Comparison of ENCODE assay signal across 14 cellular contexts in the genomic region with DNA sequence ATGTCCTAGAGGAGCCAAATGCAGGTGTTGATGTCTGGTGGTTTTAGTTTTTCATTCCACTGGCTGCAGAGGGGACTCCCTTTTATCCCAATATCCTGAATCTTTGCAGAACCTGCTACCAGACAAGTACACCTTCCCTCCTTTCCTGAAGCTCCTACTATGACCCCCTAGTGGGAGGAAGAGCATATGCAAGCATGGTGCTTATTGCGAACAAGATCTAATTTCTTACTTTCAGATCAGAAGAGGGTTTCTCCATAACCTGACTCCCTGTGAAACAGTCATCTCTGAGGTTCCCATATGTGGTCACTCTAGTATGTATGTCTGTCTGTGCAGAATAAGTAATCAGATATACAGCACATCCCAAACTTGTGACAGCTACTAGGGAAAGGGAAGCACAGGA.
DNase-seq lines count a peak whose midpoint lies in the region; ATAC-seq and TF ChIP-seq lines count a peak whose summit lies in the region.
"Had no signal": no experiment of that assay in that cellular context is flagged by ENCODE, and none has a peak within 500 bp of the region (broad histone marks: within the 10 kb centered on the region; RNA-seq: fewer than 3 reads in every experiment).

No MANE protein-coding gene starts in this region.

- no peaks in the 10 kb centered on the region for H3K4me1 Mint-ChIP-seq in stimulated activated effector memory CD8-positive, alpha-beta T cell treated with anti-CD3 and anti-CD28 coated beads, Interleukin-12 subunit alpha, Interleukin-12 subunit beta, amount 100 ng/mL, for 72 hours
- H3K4me1 Mint-ChIP-seq: natural killer cell had no signal

- dilution Hi-C loops in mammary epithelial cell (cut with HindIII; ENCODE audit: low sequenced_read_pairs) = no loop called here

- H3K4me3 Mint-ChIP-seq in stimulated activated effector memory CD8-positive, alpha-beta T cell treated with anti-CD3 and anti-CD28 coated beads, Interleukin-12 subunit alpha, Interleukin-12 subunit beta, amount 100 ng/mL, for 72 hours = no peak overlapping the region
- H3K4me3 Mint-ChIP-seq: activated T-cell treated with anti-CD3 and anti-CD28 coated beads, Interleukin-2, amount 50 U/mL, for 72 hours; CD4-positive, alpha-beta T cell; natural killer cell had no signal

- H3K9me3 ChIP-seq in left ventricle myocardium inferior (replicated peaks) (no peaks in the 10 kb centered on the region), right atrium auricular region (no peaks in the 10 kb centered on the region), mammary epithelial cell (replicated peaks; ENCODE audit: insufficient read depth, low read length) (no peaks in the 10 kb centered on the region)
- H3K9me3 ChIP-seq: testis had no signal

- no peaks in the 10 kb centered on the region for H3K36me3 Mint-ChIP-seq in stimulated activated effector memory CD8-positive, alpha-beta T cell treated with anti-CD3 and anti-CD28 coated beads, Interleukin-12 subunit alpha, Interleukin-12 subunit beta, amount 100 ng/mL, for 72 hours
- H3K36me3 Mint-ChIP-seq: natural killer cell had no signal

- intact Hi-C loops in left ventricle myocardium inferior (cut with micrococcal nuclease) = no loop called here
- intact Hi-C loops in mammary epithelial cell (cut with micrococcal nuclease) = no loop called here

- peaks cover 23% of the 10 kb centered on the region for H3K36me3 ChIP-seq in left ventricle myocardium inferior
- peaks cover 22% of the 10 kb centered on the region for H3K36me3 ChIP-seq in right atrium auricular region
- H3K36me3 ChIP-seq in mammary epithelial cell (ENCODE audit: insufficient read depth, low read length) = no peaks in the 10 kb centered on the region

- in situ Hi-C loops in mammary epithelial cell (cut with MboI; ENCODE audit: low sequenced_read_pairs in 2 of 2) = no loop called here

- BruUV-seq in mammary epithelial cell (replicated peaks; lab: Mats Ljungman, UMichigan) = no TSS peak

- no peak overlapping the region for H3K9ac ChIP-seq in mammary epithelial cell (ENCODE audit: insufficient read depth, low read length)

- no peaks in the 10 kb centered on the region for H3K27me3 ChIP-seq in left ventricle myocardium inferior (ENCODE audit: low read depth)
- H3K27me3 ChIP-seq in right atrium auricular region = no peaks in the 10 kb centered on the region
- H3K27me3 ChIP-seq in mammary epithelial cell (ENCODE audit: insufficient read depth, low read length) = no peaks in the 10 kb centered on the region
- H3K27me3 ChIP-seq: testis had no signal

- CTCF ChIA-PET in mammary epithelial cell (lab: Charles Lee; ENCODE audit: low non-redundant PET) = interaction anchor here (0.6 kb wide), 1 partner anchor 35 kb away, joined by 21 read pairs; no protein-coding TSS in a partner anchor

- ATAC-seq in stimulated activated effector memory CD8-positive, alpha-beta T cell treated with anti-CD3 and anti-CD28 coated beads, Interleukin-12 subunit alpha, Interleukin-12 subunit beta, amount 100 ng/mL, for 72 hours = peak; percentile 32
- ATAC-seq in omental fat pad (ENCODE audit: low FRiP score) = no peak
- ATAC-seq: activated T-cell treated with anti-CD3 and anti-CD28 coated beads, Interleukin-2, amount 50 U/mL, for 72 hours; natural killer cell had no signal

- no peak overlapping the region for H3K4me2 ChIP-seq in mammary epithelial cell (ENCODE audit: insufficient read depth, low read depth, low read length)

- TF ChIP-seq CTCF in left ventricle myocardium inferior (IDR thresholded peaks at IDR 0.05; ENCODE audit: borderline replicate concordance) (no peak), right atrium auricular region (IDR thresholded peaks at IDR 0.05) (peak in 1 of 2 donors; percentile 20), mammary epithelial cell (conservative IDR thresholded peaks at IDR 0.05 in 1 of 2, IDR thresholded peaks at IDR 0.05 in 1 of 2; ENCODE audit: extremely low read depth in 1 of 2, insufficient read depth in 1 of 2, low read depth in 1 of 2, low read length in 2 of 2) (peak; percentile 39 to 54), omental fat pad (IDR thresholded peaks at IDR 0.05) (no peak)

- H3K9me3 Mint-ChIP-seq in stimulated activated effector memory CD8-positive, alpha-beta T cell treated with anti-CD3 and anti-CD28 coated beads, Interleukin-12 subunit alpha, Interleukin-12 subunit beta, amount 100 ng/mL, for 72 hours = no peaks in the 10 kb centered on the region
- H3K9me3 Mint-ChIP-seq: activated T-cell treated with anti-CD3 and anti-CD28 coated beads, Interleukin-2, amount 50 U/mL, for 72 hours; CD4-positive, alpha-beta T cell; natural killer cell had no signal

- no peak overlapping the region for H3K4me3 ChIP-seq in left ventricle myocardium inferior
- no peak overlapping the region for H3K4me3 ChIP-seq in right atrium auricular region
- no peak overlapping the region for H3K4me3 ChIP-seq in mammary epithelial cell (replicated peaks in 1 of 3; ENCODE audit: insufficient read depth in 1 of 3, low read depth in 2 of 3, low read length in 3 of 3)
- H3K4me3 ChIP-seq: testis had no signal

- no peak overlapping the region for H3K27ac Mint-ChIP-seq in stimulated activated effector memory CD8-positive, alpha-beta T cell treated with anti-CD3 and anti-CD28 coated beads, Interleukin-12 subunit alpha, Interleukin-12 subunit beta, amount 100 ng/mL, for 72 hours
- H3K27ac Mint-ChIP-seq: activated T-cell treated with anti-CD3 and anti-CD28 coated beads, Interleukin-2, amount 50 U/mL, for 72 hours; CD4-positive, alpha-beta T cell; natural killer cell had no signal

- 67% methylated on average over 1 of the region's 1 CpG for WGBS in mammary epithelial cell (ENCODE audit: low coverage, missing lambda C conversion rate)

- H3K4me1 ChIP-seq in left ventricle myocardium inferior (peaks cover 17% of the 10 kb centered on the region), right atrium auricular region (no peaks in the 10 kb centered on the region), mammary epithelial cell (ENCODE audit: insufficient read depth, low read length) (no peaks in the 10 kb centered on the region)
- H3K4me1 ChIP-seq: testis had no signal

- DNase-seq in left ventricle myocardium inferior = no peak
- DNase-seq in right atrium auricular region (ENCODE audit: low spot score) = no peak
- DNase-seq in M059J (ENCODE audit: low read depth) = peak; percentile 22
- DNase-seq in mammary epithelial cell = peak; percentile 9
- no peak for DNase-seq in stimulated activated effector memory CD8-positive, alpha-beta T cell treated with anti-CD3 and anti-CD28 coated beads, Interleukin-12 subunit alpha, Interleukin-12 subunit beta, amount 100 ng/mL, for 72 hours (ENCODE audit: low spot score in 2 of 2)
- no peak for DNase-seq in NOMO-1 (lab: John Stamatoyannopoulos, UW; ENCODE audit: unreplicated experiment in 2 of 2)
- DNase-seq in omental fat pad (ENCODE audit: low spot score) = no peak
- no peak for DNase-seq in amniotic stem cell (lab: John Stamatoyannopoulos, UW)
- DNase-seq: activated T-cell treated with anti-CD3 and anti-CD28 coated beads, Interleukin-2, amount 50 U/mL, for 72 hours; CD4-positive, alpha-beta T cell; natural killer cell; stimulated activated CD4-positive, alpha-beta T cell treated with anti-CD3 and anti-CD28 coated beads, Interleukin-2, amount 100 ng/mL, for 48 hours; T-helper 9 cell; testis had no signal

- peak overlapping the region; percentile 4 for H2AFZ ChIP-seq in mammary epithelial cell (ENCODE audit: low read depth, low read length)

- H3K79me2 ChIP-seq in mammary epithelial cell (ENCODE audit: insufficient read depth, low read length) = no peaks in the 10 kb centered on the region

- H3K27ac ChIP-seq in left ventricle myocardium inferior (replicated peaks) (peak overlapping the region; percentile 57), right atrium auricular region (no peak overlapping the region), mammary epithelial cell (ENCODE audit: insufficient read depth, low read depth, low read length) (no peak overlapping the region)
- H3K27ac ChIP-seq: testis had no signal

- H4K20me1 ChIP-seq in mammary epithelial cell (ENCODE audit: insufficient read depth, low read length) = no peaks in the 10 kb centered on the region

Comparison
In these comparisons a context has a peak if more than half of its experiments do, and no peak if none do; other contexts are left out.
1. DNase-seq: peak in M059J (single experiment) and mammary epithelial cell (single experiment); none in left ventricle myocardium inferior (single experiment), right atrium auricular region (single experiment), stimulated activated effector memory CD8-positive, alpha-beta T cell treated with anti-CD3 and anti-CD28 coated beads, Interleukin-12 subunit alpha, Interleukin-12 subunit beta, amount 100 ng/mL, for 72 hours (0 of 2), NOMO-1 (0 of 2), omental fat pad (single experiment) and amniotic stem cell (single experiment).
2. CTCF ChIP-seq: peak in mammary epithelial cell (2 of 2); none in left ventricle myocardium inferior (single experiment) and omental fat pad (0 of 3).